8 cellular contexts compared by ENCODE assay signal in genomic region chrX:153793291-153793690, GRCh38. TPM values are rescaled to one million over a fixed set of nuclear protein-coding genes. Genes with fewer than 3 reads are reported as not detected.
A peak's percentile ranks its signal among the peaks of the same experiment; 100 is the strongest.
DNase-seq lines count a peak whose midpoint lies in the region; TF ChIP-seq lines count a peak whose summit lies in the region.

No MANE protein-coding gene starts in this region.

- peaks cover 9% of the 10 kb centered on the region for H3K4me1 Mint-ChIP-seq in progenitor cell of endocrine pancreas (ENCODE audit: low read depth)

- peaks cover 17 to 63% (median 51%) of the 10 kb centered on the region in 4 donors for H3K4me1 ChIP-seq in esophagus muscularis mucosa

- peaks cover 0 to 26% (median 0%) of the 10 kb centered on the region in 4 donors for H3K9me3 ChIP-seq in esophagus muscularis mucosa

- H3K36me3 Mint-ChIP-seq in progenitor cell of endocrine pancreas (ENCODE audit: insufficient read depth) = peaks cover 4% of the 10 kb centered on the region

- H3K36me3 ChIP-seq in GM06990 (ENCODE audit: control insufficient read depth, insufficient read depth, low read length) (peaks cover 18% of the 10 kb centered on the region), esophagus muscularis mucosa (peaks cover 0 to 42% (median 33%) of the 10 kb centered on the region in 4 donors)

- intact Hi-C loops in esophagus muscularis mucosa (cut with DNase I) = no loop called here

- no peaks in the 10 kb centered on the region for H3K27me3 Mint-ChIP-seq in progenitor cell of endocrine pancreas

- peak overlapping the region; percentile 84 for H3K27ac Mint-ChIP-seq in progenitor cell of endocrine pancreas

- no peaks in the 10 kb centered on the region for H3K27me3 ChIP-seq in GM06990 (replicated peaks; ENCODE audit: control insufficient read depth, insufficient read depth, low read length)
- H3K27me3 ChIP-seq in esophagus muscularis mucosa = no peaks in the 10 kb centered on the region

- H3K9me3 Mint-ChIP-seq in progenitor cell of endocrine pancreas (ENCODE audit: low read depth) = peaks cover 3% of the 10 kb centered on the region

- TF ChIP-seq CTCF in GM06990 (IDR thresholded peaks at IDR 0.05; ENCODE audit: insufficient read depth, low read length, poor library complexity, severe bottlenecking) (no peak), esophagus muscularis mucosa (IDR thresholded peaks at IDR 0.05) (no peak), progenitor cell of endocrine pancreas (IDR thresholded peaks at IDR 0.05; ENCODE audit: unreplicated experiment) (no peak)

- peak overlapping the region; percentile 92 to 96 (median 94) for H3K27ac ChIP-seq in esophagus muscularis mucosa (replicated peaks in 1 of 4)

- DNase-seq in GM06990 (ENCODE audit: extremely low read depth, insufficient read length) (no peak), RPMI8226 (peak; percentile 31), esophagus muscularis mucosa (ENCODE audit: extremely low spot score) (no peak), progenitor cell of endocrine pancreas (ENCODE audit: low spot score, unreplicated experiment) (no peak), NCI-H128 (lab: John Stamatoyannopoulos, UW; ENCODE audit: unreplicated experiment) (no peak), retina (no peak), NCI-H1105 treated with DMSO at 0.1 percent for 48 hours (lab: John Stamatoyannopoulos, UW) (no peak), mesenteric fat pad (ENCODE audit: low spot score) (no peak)

- 76% methylated on average over 6 of the region's 7 CpGs for WGBS in esophagus muscularis mucosa

- H3K4me3 Mint-ChIP-seq in progenitor cell of endocrine pancreas (ENCODE audit: low read depth) = peak overlapping the region; percentile 91

- TF ChIP-seq EP300 in esophagus muscularis mucosa (IDR thresholded peaks at IDR 0.05) = no peak

- no peak for TF ChIP-seq POLR2A in esophagus muscularis mucosa (IDR thresholded peaks at IDR 0.05; ENCODE audit: low read depth)

- H3K4me3 ChIP-seq in GM06990 (replicated peaks; ENCODE audit: low read depth, low read length) (peak overlapping the region; percentile 65), esophagus muscularis mucosa (peak overlapping the region; percentile 65 to 81 (median 70))

RNA-seq across cellular contexts. Expression of gene IDH3G, which starts 0.9 kb away (rescaled TPM):
- total RNA-seq in esophagus muscularis mucosa (10 to 100 TPM; 52.3 to 76.3 (median 70.3) TPM), progenitor cell of endocrine pancreas (41.5 and 49.5 TPM in 2 replicates), mesenteric fat pad (57.4 TPM)

RNA-seq across cellular contexts. Expression of gene SSR4, which starts 1.2 kb away (rescaled TPM):
- total RNA-seq in esophagus muscularis mucosa (100 to 1,000 TPM; 100 to 115 (median 109) TPM), progenitor cell of endocrine pancreas (243 and 248 TPM in 2 replicates), mesenteric fat pad (191 TPM)

RNA-seq across cellular contexts. Expression of gene SRPK3, which starts 12.4 kb away (rescaled TPM):
- total RNA-seq in esophagus muscularis mucosa = 1 to 10 TPM in 2 of 4 donors, under 1 TPM in 2; 0.52 to 2.2 (median 1.1) TPM
- total RNA-seq in progenitor cell of endocrine pancreas = not detected in 2 replicates
- 0.74 TPM for total RNA-seq in mesenteric fat pad

RNA-seq across cellular contexts. Expression of gene PLXNB3, which starts 29.2 kb away (rescaled TPM):
- total RNA-seq in esophagus muscularis mucosa (10 to 100 TPM in 3 of 4 donors, 1 to 10 TPM in 1; 6.1 to 21.9 (median 17.6) TPM), progenitor cell of endocrine pancreas (0.98 and 1.1 TPM in 2 replicates), mesenteric fat pad (10.2 TPM)

RNA-seq across cellular contexts. Expression of gene PDZD4, which starts 37.1 kb away (rescaled TPM):
- total RNA-seq in esophagus muscularis mucosa (10 to 100 TPM; 20.0 to 48.4 (median 36.9) TPM), progenitor cell of endocrine pancreas (4.5 and 4.8 TPM in 2 replicates), mesenteric fat pad (2.5 TPM)
